16 cellular contexts compared by ENCODE assay signal in the genomic region with DNA sequence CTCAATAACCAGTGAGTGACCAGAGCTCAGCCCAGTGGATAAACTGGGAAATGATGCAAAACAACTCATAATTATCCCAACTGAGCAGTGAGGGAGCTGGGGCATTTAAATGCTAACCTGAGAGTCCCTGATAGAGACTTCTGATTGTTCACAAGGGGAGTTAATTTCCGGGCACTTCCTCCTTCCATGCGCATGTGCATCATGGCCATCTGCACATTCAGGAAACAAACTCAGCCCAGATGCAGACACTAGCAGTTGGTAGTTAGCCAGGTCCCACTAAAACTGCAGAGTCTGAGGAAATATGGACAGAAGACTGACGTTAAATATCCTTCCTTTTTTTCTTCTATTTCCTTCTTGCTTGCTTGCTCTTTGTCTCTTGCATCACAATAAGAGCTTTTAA.
A peak's percentile ranks its signal among the peaks of the same experiment; 100 is the strongest.
DNase-seq lines count a peak whose midpoint lies in the region; ATAC-seq and TF ChIP-seq lines count a peak whose summit lies in the region.
"Had no signal": no experiment of that assay in that cellular context is flagged by ENCODE, and none has a peak within 500 bp of the region (broad histone marks: within the 10 kb centered on the region; RNA-seq: fewer than 3 reads in every experiment).

No MANE protein-coding gene starts in this region.

- no peak overlapping the region for H3K4me3 Mint-ChIP-seq in CD8-positive, alpha-beta T cell

- peak overlapping the region in 10 of 11 experiments; percentile 6 to 73 (median 40); a peak in 10 of 22 replicates for H3K27ac ChIP-seq in BLaER1 treated with 17β-estradiol and CSF1 and Interleukin-3, amounts not matched to agents 10 nM and 100 nM
- H3K27ac ChIP-seq in CD8-positive, alpha-beta T cell (ENCODE audit: low read depth, low read length) = no peak overlapping the region
- H3K27ac ChIP-seq: PC-9 had no signal

- POLR2A ChIA-PET in CD8-positive, alpha-beta T cell (lab: Charles Lee) = no interaction called here

- H4K20me1 ChIP-seq in BLaER1 treated with 17β-estradiol and CSF1 and Interleukin-3, amounts not matched to agents 10 nM and 100 nM = no peaks in the 10 kb centered on the region

- no peaks in the 10 kb centered on the region for H3K4me1 Mint-ChIP-seq in CD8-positive, alpha-beta T cell (ENCODE audit: low read depth)

- no peak overlapping the region for H3K27ac Mint-ChIP-seq in CD8-positive, alpha-beta T cell

- peaks cover 5 to 47% (median 10%) of the 10 kb centered on the region in 10 experiments; a peak in 14 of 20 replicates for H3K4me1 ChIP-seq in BLaER1 treated with 17β-estradiol and CSF1 and Interleukin-3, amounts not matched to agents 10 nM and 100 nM
- no peaks in the 10 kb centered on the region for H3K4me1 ChIP-seq in CD8-positive, alpha-beta T cell (ENCODE audit: insufficient read depth, low read length)

- peaks cover 24% of the 10 kb centered on the region for H3K9me3 Mint-ChIP-seq in CD8-positive, alpha-beta T cell

- CTCF ChIA-PET in CD8-positive, alpha-beta T cell (lab: Charles Lee) = interaction anchor here (0.8 kb wide), 1 partner anchor 30 kb away, joined by 3 read pairs; no protein-coding TSS in a partner anchor

- H3K4me3 ChIP-seq in BLaER1 treated with 17β-estradiol and CSF1 and Interleukin-3, amounts not matched to agents 10 nM and 100 nM = no peak overlapping the region
- no peak overlapping the region for H3K4me3 ChIP-seq in cardiac fibroblast (replicated peaks in 1 of 2; ENCODE audit: low read depth in 2 of 2, low read length in 2 of 2)
- no peak overlapping the region for H3K4me3 ChIP-seq in CD8-positive, alpha-beta T cell (ENCODE audit: low read depth, low read length)
- H3K4me3 ChIP-seq: PC-9 had no signal

- ATAC-seq in CD8-positive, alpha-beta T cell = no peak
- ATAC-seq in GM18517 (IDR thresholded peaks at IDR 0.05; ENCODE audit: unreplicated experiment) = no peak
- ATAC-seq in GM21717 (IDR thresholded peaks at IDR 0.05; ENCODE audit: unreplicated experiment) = no peak

- no peak overlapping the region; a peak in 1 of 22 replicates for H3K9ac ChIP-seq in BLaER1 treated with 17β-estradiol and CSF1 and Interleukin-3, amounts not matched to agents 10 nM and 100 nM

- no peak for TF ChIP-seq CTCF in cardiac fibroblast (IDR thresholded peaks at IDR 0.05; ENCODE audit: low read depth, low read length)
- no peak for TF ChIP-seq CTCF in CD8-positive, alpha-beta T cell (IDR thresholded peaks at IDR 0.05)

- peak; percentile 78 for DNase-seq in MV-4-11 (lab: John Stamatoyannopoulos, UW)
- peak; percentile 32 to 35 for DNase-seq in cardiac fibroblast (ENCODE audit: low read depth in 2 of 2)
- DNase-seq in pulmonary artery endothelial cell (ENCODE audit: low read depth, low spot score) = peak; percentile 22
- DNase-seq in CD8-positive, alpha-beta T cell = no peak
- DNase-seq: C1 segment of cervical spinal cord; H7; Karpas-422; MM.1S; NCI-H1930; NCI-H446; NK-92 treated with Interleukin-12 subunit alpha and Interleukin-12 subunit beta, amount 100 ng/mL, for 24 hours; PC-9; SW 1271 had no signal

- intact Hi-C loops in CD8-positive, alpha-beta T cell (cut with DNase I, micrococcal nuclease) = no loop called here

- peak overlapping the region in 10 of 11 experiments; percentile 14 to 55 (median 45); a peak in 16 of 22 replicates for H3K4me2 ChIP-seq in BLaER1 treated with 17β-estradiol and CSF1 and Interleukin-3, amounts not matched to agents 10 nM and 100 nM
- H3K4me2 ChIP-seq: PC-9 had no signal

- H3K27me3 ChIP-seq in BLaER1 treated with 17β-estradiol and CSF1 and Interleukin-3, amounts not matched to agents 10 nM and 100 nM = no peaks in the 10 kb centered on the region
- no peaks in the 10 kb centered on the region for H3K27me3 ChIP-seq in CD8-positive, alpha-beta T cell (ENCODE audit: insufficient read depth, low read length)

- H3K9me3 ChIP-seq in BLaER1 treated with 17β-estradiol and CSF1 and Interleukin-3, amounts not matched to agents 10 nM and 100 nM (replicated peaks in 1 of 11) = peaks cover 0 to 6% (median 0%) of the 10 kb centered on the region in 11 experiments; a peak in 1 of 22 replicates
- peaks cover 5% of the 10 kb centered on the region for H3K9me3 ChIP-seq in CD8-positive, alpha-beta T cell (ENCODE audit: low read length)

- no peaks in the 10 kb centered on the region for H3K27me3 Mint-ChIP-seq in CD8-positive, alpha-beta T cell (ENCODE audit: low read depth)

- H3K36me3 Mint-ChIP-seq in CD8-positive, alpha-beta T cell = no peaks in the 10 kb centered on the region

- no peaks in the 10 kb centered on the region for H3K36me3 ChIP-seq in BLaER1 treated with 17β-estradiol and CSF1 and Interleukin-3, amounts not matched to agents 10 nM and 100 nM
- H3K36me3 ChIP-seq in CD8-positive, alpha-beta T cell (ENCODE audit: insufficient read depth, low read length) = no peaks in the 10 kb centered on the region

Comparison
In these comparisons a context has a peak if more than half of its experiments do, and no peak if none do; other contexts are left out.
1. DNase-seq: peak in MV-4-11 (single experiment), cardiac fibroblast (2 of 2) and pulmonary artery endothelial cell (single experiment); none in CD8-positive, alpha-beta T cell (0 of 7).